8 cellular contexts compared by ENCODE assay signal in genomic region chr21:39313457-39314154, GRCh38. TPM values are rescaled to one million over a fixed set of nuclear protein-coding genes. Genes with fewer than 3 reads are reported as not detected.
A peak's percentile ranks its signal among the peaks of the same experiment; 100 is the strongest.
DNase-seq lines count a peak whose midpoint lies in the region; ATAC-seq and TF ChIP-seq lines count a peak whose summit lies in the region.

BRWD1 (minus strand) TSS chr21:39313632; CDS start chr21:39313491, 141 bp downstream.

- ATAC-seq in GM18517 (IDR thresholded peaks at IDR 0.05; ENCODE audit: unreplicated experiment) (peak; percentile 47), HG03066 (IDR thresholded peaks at IDR 0.05; ENCODE audit: low read depth, unreplicated experiment) (peak; percentile 40)

- H3K4me3 ChIP-seq in A673 (ENCODE audit: low read depth, low read length, poor library complexity, severe bottlenecking): peak within 1 kb of the TSS; percentile 70

- CTCF ChIA-PET in A673 (lab: Charles Lee): no interaction called here

- POLR2A ChIA-PET in A673 (lab: Charles Lee; ENCODE audit: low non-redundant PET): no interaction called here

- H3K9me3 ChIP-seq in A673 (ENCODE audit: low read depth, low read length, poor library complexity, severe bottlenecking): no peaks in the 10 kb centered on the region

- H3K27ac ChIP-seq in A673 (ENCODE audit: low read depth, low read length, poor library complexity, severe bottlenecking): peak within 1 kb of the TSS; percentile 99

- intact Hi-C loops in A673 (cut with micrococcal nuclease; ENCODE audit: unreplicated experiment): loop anchor here (1.0 to 2.0 kb wide), 2 partner anchors 35 to 75 kb away; no protein-coding TSS in a partner anchor

- peaks cover 15% of the 10 kb centered on the region for H3K4me1 ChIP-seq in A673 (ENCODE audit: insufficient read depth, low read length, poor library complexity, severe bottlenecking)

- H3K27me3 ChIP-seq in A673 (replicated peaks; ENCODE audit: insufficient read depth, low read depth, low read length, poor library complexity): no peaks in the 10 kb centered on the region

- DNase-seq in A673 (ENCODE audit: low spot score) (peak; percentile 91), NCI-H345 (lab: John Stamatoyannopoulos, UW) (peak; percentile 97), cerebellar cortex (ENCODE audit: low spot score) (peak; percentile 65), kidney glomerular epithelial cell (lab: John Stamatoyannopoulos, UW) (peak; percentile 64)
- peak; percentile 82 for DNase-seq in activated CD4-positive, CD25-positive, alpha-beta regulatory T cell treated with anti-CD3 and anti-CD28 coated beads, Interleukin-2, amount 50 U/mL, for 72 hours
- peak; percentile 63 to 64 for DNase-seq in stimulated activated CD4-positive, alpha-beta T cell treated with anti-CD3 and anti-CD28 coated beads, Interleukin-15, amount 100 ng/mL, for 48 hours (ENCODE audit: low read depth in 2 of 2)

- peaks cover 15% of the 10 kb centered on the region for H3K36me3 ChIP-seq in A673 (ENCODE audit: insufficient read depth, low read length, poor library complexity, severe bottlenecking)

- peak; percentile 26; the same call in 1 of the 2 replicates for TF ChIP-seq CTCF in A673 (conservative IDR thresholded peaks at IDR 0.05; ENCODE audit: low read depth, low read length)

- BruUV-seq in A673 (replicated peaks; lab: Mats Ljungman, UMichigan): no TSS peak

RNA-seq across cellular contexts. Expression of gene BRWD1, which starts in this region (rescaled TPM):
- total RNA-seq in A673 (2021): 27.6 and 36.2 TPM in 2 replicates

Comparison
In these comparisons a context has a peak if more than half of its experiments do, and no peak if none do; other contexts are left out.
1. Peak in every context shown above with its lines: DNase-seq, ATAC-seq, H3K4me3 ChIP-seq and H3K27ac ChIP-seq.